12 cellular contexts compared by ENCODE assay signal in genomic region chr6:31509036-31509435, GRCh38. TPM values are rescaled to one million over a fixed set of nuclear protein-coding genes. Genes with fewer than 3 reads are reported as not detected.
"Had no signal": no experiment of that assay in that cellular context is flagged by ENCODE, and none has a peak within 500 bp of the region (broad histone marks: within the 10 kb centered on the region; RNA-seq: fewer than 3 reads in every experiment).

No MANE protein-coding gene starts in this region.

RNA-seq across cellular contexts. Expression of gene MICB, which starts 11.1 kb away (rescaled TPM):
- total RNA-seq: SJCRH30 had no signal

RNA-seq across cellular contexts. Expression of gene MCCD1, which starts 19.7 kb away (rescaled TPM):
- total RNA-seq: activated CD4-positive, alpha-beta memory T cell treated with anti-CD3 and anti-CD28 coated beads for 36 hours; activated CD4-positive, alpha-beta T cell treated with anti-CD3 and anti-CD28 coated beads for 36 hours; activated CD8-positive, alpha-beta memory T cell treated with anti-CD3 and anti-CD28 coated beads, Interleukin-2, amount 10 ng/mL, durations not matched to agents 7 days and 5 days; activated naive CD8-positive, alpha-beta T cell treated with anti-CD3 and anti-CD28 coated beads for 36 hours; ascending aorta; body of pancreas; breast epithelium; cardiac septum; RPMI7951; SJCRH30; T-helper 1 cell treated with Interleukin-12 subunit alpha and Interleukin-12 subunit beta and Interleukin-4 antibody, amounts not matched to agents 30 ng/mL and 1 ng/mL, for 36 hours had no signal
- polyA plus RNA-seq: adipose tissue had no signal

RNA-seq across cellular contexts. Expression of gene ATP6V1G2, which starts 37.4 kb away (rescaled TPM):
- total RNA-seq: ascending aorta had no signal
